ENCODE assay signal across 8 cellular contexts in genomic region chr19:3983936-3984583, GRCh38. TPM values are rescaled to one million over a fixed set of nuclear protein-coding genes. Genes with fewer than 3 reads are reported as not detected.
A peak's percentile ranks its signal among the peaks of the same experiment; 100 is the strongest.
DNase-seq lines count a peak whose midpoint lies in the region; ATAC-seq, FAIRE-seq and TF ChIP-seq lines count a peak whose summit lies in the region.

No MANE protein-coding gene starts in this region.

- FAIRE-seq in A549 (lab: Jason Lieb, UNC) = no peak

- H4K91ac ChIP-seq in neuronal stem cell (ENCODE audit: low read depth, low read length, poor library complexity) = no peak overlapping the region

- no peak overlapping the region for H2BK12ac ChIP-seq in neuronal stem cell (ENCODE audit: low read length)

- H3K27ac ChIP-seq in A549 (peak overlapping the region; percentile 83 to 97), WERI-Rb-1 (peak overlapping the region; percentile 95), esophagus squamous epithelium (peak overlapping the region; percentile 92 to 97 (median 96)), neuronal stem cell (replicated peaks; ENCODE audit: low read length) (no peak overlapping the region)

- ATAC-seq in A549 = peak in 1 of 2 experiments; percentile 4; a peak in 2 of 6 replicates
- no peak for ATAC-seq in HG03342 (IDR thresholded peaks at IDR 0.05; ENCODE audit: unreplicated experiment)
- no peak for ATAC-seq in HG03280 (IDR thresholded peaks at IDR 0.05; ENCODE audit: unreplicated experiment)

- POLR2A ChIA-PET in A549 (lab: Yijun Ruan, JAX) = interaction anchor here (5.1 kb wide), 1 partner anchor 14 kb away, joined by 60 read pairs; the partner anchor contains the start of gene DAPK3

- no peak for TF ChIP-seq EP300 in A549 (IDR thresholded peaks at IDR 0.05)

- peaks cover 34% of the 10 kb centered on the region for H3K79me1 ChIP-seq in neuronal stem cell (ENCODE audit: low read depth, low read length)

- H2BK15ac ChIP-seq in neuronal stem cell (ENCODE audit: low read length) = no peak overlapping the region

- H3K14ac ChIP-seq in neuronal stem cell (ENCODE audit: low read length) = no peak overlapping the region

- no peak overlapping the region for H3K18ac ChIP-seq in neuronal stem cell (ENCODE audit: low read length)

- intact Hi-C loops in esophagus squamous epithelium (cut with DNase I) = loop anchor here (10.0 kb wide), 1 partner anchor 151 kb away; no protein-coding TSS in a partner anchor

- no peak overlapping the region for H4K8ac ChIP-seq in neuronal stem cell (ENCODE audit: low read depth, low read length)

- DNase-seq in A549 (ENCODE audit: low read depth in 1 of 2, low spot score in 1 of 2) = peak in 1 of 2 experiments; percentile 44
- no peak for DNase-seq in WERI-Rb-1
- DNase-seq in esophagus squamous epithelium (lab: John Stamatoyannopoulos, UW) = no peak
- no peak for DNase-seq in neuronal stem cell (ENCODE audit: low spot score)
- DNase-seq in activated CD4-positive, CD25-positive, alpha-beta regulatory T cell (lab: John Stamatoyannopoulos, UW) = no peak

- H3K23ac ChIP-seq in neuronal stem cell (ENCODE audit: low read depth, low read length, poor library complexity) = peak overlapping the region; percentile 57

- H2BK120ac ChIP-seq in neuronal stem cell (ENCODE audit: low read depth, low read length) = no peak overlapping the region

- WGBS in A549 (ENCODE audit: missing lambda C conversion rate) = 12% methylated on average over 20 of the region's 30 CpGs
- WGBS in esophagus squamous epithelium, 2 donors = 31 to 65% methylated on average over 3 to 6 of the region's 30 CpGs
- WGBS in neuronal stem cell (ENCODE audit: extremely low coverage in 2 of 2, insufficient read length in 2 of 2, insufficient replicate concordance in 1 of 2), 2 donors = no CpG with 5 or more reads among the region's 30 CpGs

- CTCF ChIA-PET in A549 (lab: Yijun Ruan, JAX) = interaction anchor here (2.1 to 3.5 kb wide), 3 partner anchors 13 to 224 kb away, joined by 4 to 20 read pairs (median 16); partner anchors contain the start of gene DAPK3

- H3K9ac ChIP-seq in neuronal stem cell (ENCODE audit: low read depth, low read length, poor library complexity) = peak overlapping the region; percentile 92

- H3K4me2 ChIP-seq in A549 (peak overlapping the region; percentile 91), neuronal stem cell (ENCODE audit: insufficient read depth, low read length, poor library complexity, severe bottlenecking) (peak overlapping the region; percentile 44)

- H2AK5ac ChIP-seq in neuronal stem cell (ENCODE audit: low read depth, low read length) = no peak overlapping the region

- H2AFZ ChIP-seq in neuronal stem cell (ENCODE audit: low read length) = no peak overlapping the region

- H3K4me3 ChIP-seq in A549 (peak overlapping the region; percentile 96), GM12875 (ENCODE audit: low read depth, low read length) (peak overlapping the region; percentile 97), WERI-Rb-1 (ENCODE audit: low read depth, low read length) (peak overlapping the region; percentile 98), esophagus squamous epithelium (peak overlapping the region; percentile 73 to 89 (median 87)), neuronal stem cell (ENCODE audit: low read length in 2 of 2) (peak overlapping the region; percentile 98)

- no peak for TF ChIP-seq CTCF in A549 (IDR thresholded peaks at IDR 0.05)
- no peak for TF ChIP-seq CTCF in GM12875 (IDR thresholded peaks at IDR 0.05; ENCODE audit: borderline replicate concordance, insufficient read depth, low read depth, low read length)
- TF ChIP-seq CTCF in WERI-Rb-1 (IDR thresholded peaks at IDR 0.05; ENCODE audit: low read depth, low read length) = no peak
- TF ChIP-seq CTCF in esophagus squamous epithelium (IDR thresholded peaks at IDR 0.05) = no peak

- no peaks in the 10 kb centered on the region for H3K27me3 ChIP-seq in WERI-Rb-1 (ENCODE audit: insufficient read depth, low read depth, severe bottlenecking)
- H3K27me3 ChIP-seq in esophagus squamous epithelium = no peaks in the 10 kb centered on the region
- H3K27me3 ChIP-seq in neuronal stem cell (ENCODE audit: control insufficient read depth in 3 of 3, insufficient read depth in 3 of 3, low read depth in 1 of 3, low read length in 3 of 3) = no peaks in the 10 kb centered on the region

- H3K4ac ChIP-seq in neuronal stem cell (ENCODE audit: low read length) = no peak overlapping the region

- TF ChIP-seq RAD21 in A549 (conservative IDR thresholded peaks at IDR 0.05 in 1 of 2, IDR thresholded peaks at IDR 0.05 in 1 of 2) = no peak

- H2BK5ac ChIP-seq in neuronal stem cell (ENCODE audit: low read length) = no peak overlapping the region

- no peaks in the 10 kb centered on the region for H3K9me3 ChIP-seq in A549
- no peaks in the 10 kb centered on the region for H3K9me3 ChIP-seq in WERI-Rb-1 (ENCODE audit: severe bottlenecking)
- no peaks in the 10 kb centered on the region for H3K9me3 ChIP-seq in esophagus squamous epithelium
- H3K9me3 ChIP-seq in neuronal stem cell (replicated peaks in 1 of 2; ENCODE audit: control insufficient read depth in 2 of 2, insufficient read depth in 1 of 2, low read depth in 1 of 2, low read length in 2 of 2) = no peaks in the 10 kb centered on the region

- H3K36me3 ChIP-seq in WERI-Rb-1 (peaks cover 61% of the 10 kb centered on the region), esophagus squamous epithelium (peaks cover 48 to 58% (median 53%) of the 10 kb centered on the region in 3 donors), neuronal stem cell (replicated peaks in 1 of 2; ENCODE audit: control insufficient read depth in 2 of 2, insufficient read depth in 2 of 2, low read length in 2 of 2) (peaks cover 53 to 57% of the 10 kb centered on the region in 2 donors)

- H3K4me1 ChIP-seq in A549 (peaks cover 26% of the 10 kb centered on the region; the same call in 2 of the 3 replicates), esophagus squamous epithelium (peaks cover 40 to 88% (median 43%) of the 10 kb centered on the region in 3 donors), neuronal stem cell (ENCODE audit: control insufficient read depth in 2 of 2, insufficient read depth in 1 of 2, low read depth in 1 of 2, low read length in 2 of 2) (peaks cover 13 to 28% of the 10 kb centered on the region in 2 donors)

- TF ChIP-seq POLR2A in A549 (IDR thresholded peaks at IDR 0.05; ENCODE audit: low read length) = no peak
- no peak for TF ChIP-seq POLR2A in esophagus squamous epithelium (IDR thresholded peaks at IDR 0.05)

TF ChIP-seq in A549, 52 proteins besides CTCF, POLR2A, EP300 and RAD21:
- TF ChIP-seq ATOH8 (CRISPR knock-in tag; IDR thresholded peaks at IDR 0.05; ENCODE audit: low read depth) (no peak), CEBPB (IDR thresholded peaks at IDR 0.05) (peak in 1 of 2 experiments; percentile 15; a peak in 1 of 4 replicates), MAX (IDR thresholded peaks at IDR 0.05) (peak; percentile 46)
TF ChIP-seq in A549: peak in this region for 2.

RNA-seq across cellular contexts. Expression of gene EEF2, which starts 1.2 kb away (rescaled TPM):
- 526 and 680 TPM in 2 replicates for polyA plus RNA-seq in A549 (2011; rRNA removed)
- polyA plus RNA-seq in A549 (2012; cell fraction: cytosol; rRNA removed) = 739 and 972 TPM in 2 replicates
- 944 and 1,422 TPM in 2 replicates for polyA plus RNA-seq in A549 (2012; cell fraction: nucleus; rRNA removed)
- 971 to 1,113 TPM (median 999 TPM) in 3 replicates for polyA plus RNA-seq in A549 (2017; fragmentation: RNase III; extraction: RNeasy Plus Mini Kit Qiagen cat#74134 plus additional on column Dnase treatment)
- polyA minus RNA-seq in A549 (2011; rRNA and poly(A)+ RNA removed) = 645 and 954 TPM in 2 replicates
- 1,000 to 10,000 TPM; 1,210 to 2,054 (median 1,565) TPM for total RNA-seq in esophagus squamous epithelium
- 2,427 TPM for polyA plus RNA-seq in neuronal stem cell (2013, experiment 1 of 2)
- 2,458 TPM for polyA plus RNA-seq in neuronal stem cell (2013, experiment 2 of 2)

RNA-seq across cellular contexts. Expression of gene DAPK3, which starts 13.2 kb away (rescaled TPM):
- polyA plus RNA-seq in A549 (2011; rRNA removed) (30.4 and 33.0 TPM in 2 replicates), A549 (2017; fragmentation: RNase III; extraction: RNeasy Plus Mini Kit Qiagen cat#74134 plus additional on column Dnase treatment) (54.7 to 61.8 TPM (median 54.9 TPM) in 3 replicates)
- polyA plus RNA-seq in A549 (2012; cell fraction: cytosol; rRNA removed) = 80.8 and 92.4 TPM in 2 replicates
- 89.4 and 104 TPM in 2 replicates for polyA plus RNA-seq in A549 (2012; cell fraction: nucleus; rRNA removed)
- 44.8 and 49.2 TPM in 2 replicates for polyA minus RNA-seq in A549 (2011; rRNA and poly(A)+ RNA removed)
- total RNA-seq in esophagus squamous epithelium = 10 to 100 TPM; 38.2 to 60.4 (median 45.9) TPM
- polyA plus RNA-seq in neuronal stem cell (2013, experiment 1 of 2) = 56.3 TPM
- polyA plus RNA-seq in neuronal stem cell (2013, experiment 2 of 2) = 55.0 TPM

RNA-seq across cellular contexts. Expression of gene PIAS4, which starts 23.5 kb away (rescaled TPM):
- polyA plus RNA-seq in A549 (2011; rRNA removed) = 4.5 and 5.2 TPM in 2 replicates
- polyA plus RNA-seq in A549 (2012; cell fraction: cytosol; rRNA removed) = 8.6 and 11.9 TPM in 2 replicates
- polyA plus RNA-seq in A549 (2012; cell fraction: nucleus; rRNA removed) = 17.1 and 17.4 TPM in 2 replicates
- polyA plus RNA-seq in A549 (2017; fragmentation: RNase III; extraction: RNeasy Plus Mini Kit Qiagen cat#74134 plus additional on column Dnase treatment) = 10.6 to 12.8 TPM (median 11.3 TPM) in 3 replicates
- polyA minus RNA-seq in A549 (2011; rRNA and poly(A)+ RNA removed) = 8.8 and 10.8 TPM in 2 replicates
- 10 to 100 TPM; 11.4 to 15.1 (median 13.0) TPM for total RNA-seq in esophagus squamous epithelium
- 64.0 TPM for polyA plus RNA-seq in neuronal stem cell (2013, experiment 1 of 2)
- polyA plus RNA-seq in neuronal stem cell (2013, experiment 2 of 2) = 61.2 TPM

RNA-seq across cellular contexts. Expression of gene NMRK2, which starts 51.2 kb away (rescaled TPM):
- polyA plus RNA-seq in A549 (2011; rRNA removed) = not detected in 2 replicates
- polyA plus RNA-seq in A549 (2012; cell fraction: cytosol; rRNA removed) = not detected in 2 replicates
- polyA plus RNA-seq in A549 (2012; cell fraction: nucleus; rRNA removed) = not detected in 2 replicates
- not detected in 3 replicates for polyA plus RNA-seq in A549 (2017; fragmentation: RNase III; extraction: RNeasy Plus Mini Kit Qiagen cat#74134 plus additional on column Dnase treatment)
- not detected in 2 replicates for polyA minus RNA-seq in A549 (2011; rRNA and poly(A)+ RNA removed)
- total RNA-seq in esophagus squamous epithelium = not detected
- 0.60 TPM for polyA plus RNA-seq in neuronal stem cell (2013, experiment 1 of 2)
- 0.72 TPM for polyA plus RNA-seq in neuronal stem cell (2013, experiment 2 of 2)
